In the genomic region with DNA sequence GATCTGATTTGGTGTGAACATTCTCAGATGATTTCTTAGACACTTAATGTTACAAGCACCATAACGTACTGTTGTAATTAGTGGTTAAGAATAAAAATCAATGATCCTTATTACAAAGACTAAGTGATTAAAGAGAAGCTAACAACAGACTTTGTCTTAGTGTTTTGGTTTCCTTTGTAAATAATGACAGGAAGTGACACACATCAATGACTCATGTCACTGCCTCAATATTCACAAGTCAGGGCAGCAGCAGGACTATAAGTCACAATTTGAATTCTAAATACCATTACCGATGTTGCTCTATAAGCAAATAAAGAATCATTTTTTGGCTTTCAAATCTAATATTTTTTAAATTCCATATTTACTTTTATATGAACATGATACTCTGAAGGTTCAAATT, we compare ENCODE assay signal across 18 cellular contexts.
DNase-seq lines count a peak whose midpoint lies in the region; ATAC-seq, FAIRE-seq and TF ChIP-seq lines count a peak whose summit lies in the region.
"Had no signal": no experiment of that assay in that cellular context is flagged by ENCODE, and none has a peak within 500 bp of the region (broad histone marks: within the 10 kb centered on the region; RNA-seq: fewer than 3 reads in every experiment).

No MANE protein-coding gene starts in this region.

- no peaks in the 10 kb centered on the region for H3K36me3 ChIP-seq in RWPE2 (ENCODE audit: low read depth)
- no peaks in the 10 kb centered on the region for H3K36me3 ChIP-seq in psoas muscle (ENCODE audit: insufficient read depth in 1 of 2, low read depth in 1 of 2)
- H3K36me3 ChIP-seq: heart left ventricle had no signal

- H3K4me3 ChIP-seq in RWPE2 (ENCODE audit: severe bottlenecking) (no peak overlapping the region), fibroblast of mammary gland (ENCODE audit: control insufficient read depth, low read depth, low read length) (no peak overlapping the region), psoas muscle (no peak overlapping the region)
- H3K4me3 ChIP-seq: heart left ventricle had no signal

- no peak for FAIRE-seq in urothelium cell line (lab: Jason Lieb, UNC)

- peak overlapping the region; percentile 22 for H3K27ac ChIP-seq in RWPE2 (ENCODE audit: poor library complexity, severe bottlenecking)
- H3K27ac ChIP-seq in psoas muscle = no peak overlapping the region
- H3K27ac ChIP-seq: 22Rv1, heart left ventricle had no signal

- intact Hi-C loops in psoas muscle (cut with DNase I) = no loop called here

- no peak for TF ChIP-seq CTCF in RWPE2 (IDR thresholded peaks at IDR 0.05; ENCODE audit: poor library complexity, severe bottlenecking)
- TF ChIP-seq CTCF in fibroblast of mammary gland (conservative IDR thresholded peaks at IDR 0.05; ENCODE audit: control insufficient read depth, insufficient read depth, low read depth, low read length) = no peak
- TF ChIP-seq CTCF in psoas muscle (IDR thresholded peaks at IDR 0.05) = no peak
- no peak for TF ChIP-seq CTCF in GM20000 (IDR thresholded peaks at IDR 0.05; ENCODE audit: extremely low read depth, missing control alignments)

- WGBS in psoas muscle, 3 donors = 75 to 82% (median 78%) methylated on average over 2 of the region's 2 CpGs

- ATAC-seq in RWPE2 (ENCODE audit: low read depth) (0 out of 3 replicates have a peak, but pooled peaks have one; percentile 31), GM18870 (IDR thresholded peaks at IDR 0.05; ENCODE audit: unreplicated experiment) (no peak), psoas muscle (no peak)
- ATAC-seq: activated CD4-positive, alpha-beta T cell treated with anti-CD3 and anti-CD28 coated beads for 36 hours; CD8-positive, alpha-beta T cell; Right ventricle myocardium inferior had no signal

- no peaks in the 10 kb centered on the region for H3K9me3 ChIP-seq in RWPE2 (ENCODE audit: severe bottlenecking)
- no peaks in the 10 kb centered on the region for H3K9me3 ChIP-seq in psoas muscle
- H3K9me3 ChIP-seq: heart left ventricle had no signal

- peak; percentile 1 for DNase-seq in NCI-H748 (lab: John Stamatoyannopoulos, UW; ENCODE audit: unreplicated experiment)
- no peak for DNase-seq in NCI-H748 treated with DMSO at 0.1 percent for 48 hours (lab: John Stamatoyannopoulos, UW)
- DNase-seq in RWPE2 (ENCODE audit: low spot score) = no peak
- DNase-seq in fibroblast of mammary gland (ENCODE audit: low read depth) = peak; percentile 49
- peak; percentile 8 for DNase-seq in urothelium cell line (ENCODE audit: low spot score)
- DNase-seq in psoas muscle = no peak
- no peak for DNase-seq in GM20000 (ENCODE audit: low spot score)
- DNase-seq: activated CD4-positive, alpha-beta T cell treated with anti-CD3 and anti-CD28 coated beads for 36 hours; activated T-cell treated with anti-CD3 and anti-CD28 coated beads for 4 hours; CD8-positive, alpha-beta T cell; endodermal cell; heart left ventricle; NCI-H2081; NCI-H774; posterior cingulate gyrus had no signal

- H3K27me3 ChIP-seq in RWPE2 (ENCODE audit: insufficient read depth, poor library complexity, severe bottlenecking) (no peaks in the 10 kb centered on the region), psoas muscle (ENCODE audit: insufficient read depth in 3 of 3, low read length in 2 of 3) (no peaks in the 10 kb centered on the region)
- H3K27me3 ChIP-seq: heart left ventricle had no signal

- H3K4me1 ChIP-seq in RWPE2 (ENCODE audit: insufficient read depth, poor library complexity, severe bottlenecking) = peaks cover 13% of the 10 kb centered on the region
- no peaks in the 10 kb centered on the region for H3K4me1 ChIP-seq in psoas muscle

Comparison
In these comparisons a context has a peak if more than half of its experiments do, and no peak if none do; other contexts are left out.
1. DNase-seq: peak in NCI-H748 (single experiment), fibroblast of mammary gland (single experiment) and urothelium cell line (single experiment); none in NCI-H748 treated with DMSO at 0.1 percent for 48 hours (single experiment), RWPE2 (single experiment), psoas muscle (0 of 2) and GM20000 (single experiment).